ENCODE assay signal across 33 cellular contexts in the genomic region with DNA sequence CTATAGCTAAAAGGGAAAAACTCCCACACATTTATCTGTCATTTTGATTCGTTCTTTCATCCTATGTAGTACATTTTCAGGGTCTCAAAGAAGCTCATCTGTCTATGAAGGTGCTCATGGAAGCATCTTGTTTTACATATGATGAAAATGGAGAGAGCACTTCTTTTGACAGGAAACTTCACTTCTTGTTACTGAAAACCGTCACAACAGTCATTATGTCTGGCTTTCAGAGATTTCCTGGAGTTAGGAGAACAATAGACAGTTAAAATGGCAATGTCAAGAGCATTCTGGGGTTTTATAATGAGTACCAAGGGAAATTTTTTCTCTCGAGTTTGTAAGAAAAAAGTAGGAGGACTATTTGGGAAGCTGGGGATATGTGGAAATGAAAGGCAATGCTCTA.
"Had no signal": no experiment of that assay in that cellular context is flagged by ENCODE, and none has a peak within 500 bp of the region (broad histone marks: within the 10 kb centered on the region; RNA-seq: fewer than 3 reads in every experiment).

No MANE protein-coding gene starts in this region.

- H3K9me3 Mint-ChIP-seq: activated CD4-positive, alpha-beta memory T cell treated with anti-CD3 and anti-CD28 coated beads, Interleukin-2, amount 10 ng/mL, durations not matched to agents 7 days and 5 days; activated T-cell treated with anti-CD3 and anti-CD28 coated beads, Interleukin-2, amount 50 U/mL, for 4 hours; activated T-helper 17 cell treated with anti-CD3 and anti-CD28 coated beads, Interleukin-2, amount 50 U/mL, for 72 hours; central memory CD8-positive, alpha-beta T cell; dendritic cell treated with granulocyte-macrophage colony-stimulating factor and Interleukin-4, amounts not matched to agents 40 ng/mL and 50 ng/mL, for 4 days; natural killer cell treated with Interleukin-12 subunit alpha and Interleukin-12 subunit beta and Interleukin-15 and Interleukin-18, amount 100 ng/mL, for 72 hours; stimulated activated effector memory CD8-positive, alpha-beta T cell treated with anti-CD3 and anti-CD28 coated beads, Interleukin-12 subunit alpha, Interleukin-12 subunit beta, amount 100 ng/mL, for 72 hours; stimulated activated naive CD8-positive, alpha-beta T cell treated with anti-CD3 and anti-CD28 coated beads, Interleukin-15, Interleukin-2, amounts not matched to agents 100 ng/mL and 50 ng/mL, for 24 hours had no signal

- H3K27ac Mint-ChIP-seq: activated CD4-positive, alpha-beta memory T cell treated with anti-CD3 and anti-CD28 coated beads, Interleukin-2, amount 10 ng/mL, durations not matched to agents 7 days and 5 days; activated T-helper 17 cell treated with anti-CD3 and anti-CD28 coated beads, Interleukin-2, amount 50 U/mL, for 72 hours; dendritic cell treated with granulocyte-macrophage colony-stimulating factor and Interleukin-4, amounts not matched to agents 40 ng/mL and 50 ng/mL, for 4 days; natural killer cell treated with Interleukin-12 subunit alpha and Interleukin-12 subunit beta and Interleukin-15 and Interleukin-18, amount 100 ng/mL, for 72 hours; progenitor cell of endocrine pancreas; stimulated activated effector memory CD8-positive, alpha-beta T cell treated with anti-CD3 and anti-CD28 coated beads, Interleukin-12 subunit alpha, Interleukin-12 subunit beta, amount 100 ng/mL, for 72 hours; stimulated activated naive CD8-positive, alpha-beta T cell treated with anti-CD3 and anti-CD28 coated beads, Interleukin-15, Interleukin-2, amounts not matched to agents 100 ng/mL and 50 ng/mL, for 24 hours; T-helper 17 cell had no signal

- H3K4me1 Mint-ChIP-seq: activated CD4-positive, alpha-beta memory T cell treated with anti-CD3 and anti-CD28 coated beads, Interleukin-2, amount 10 ng/mL, durations not matched to agents 7 days and 5 days; activated T-helper 17 cell treated with anti-CD3 and anti-CD28 coated beads, Interleukin-2, amount 50 U/mL, for 72 hours; central memory CD8-positive, alpha-beta T cell; stimulated activated effector memory CD8-positive, alpha-beta T cell treated with anti-CD3 and anti-CD28 coated beads, Interleukin-12 subunit alpha, Interleukin-12 subunit beta, amount 100 ng/mL, for 72 hours; T-helper 17 cell had no signal

- H3K4me3 ChIP-seq: gastrocnemius medialis, left ventricle myocardium inferior, lung, ovary, sigmoid colon, thoracic aorta had no signal

- DNase-seq: activated CD4-positive, alpha-beta memory T cell treated with anti-CD3 and anti-CD28 coated beads, Interleukin-2, amount 10 ng/mL, durations not matched to agents 7 days and 5 days; activated CD4-positive, alpha-beta T cell treated with anti-CD3 and anti-CD28 coated beads for 48 hours; activated CD8-positive, alpha-beta memory T cell treated with anti-CD3 and anti-CD28 coated beads, Interleukin-2, amount 50 U/mL, for 48 hours; activated gamma-delta T cell treated with Interleukin-2 at 50 U/mL for 16 hours; activated naive CD4-positive, alpha-beta T cell treated with anti-CD3 and anti-CD28 coated beads, Interleukin-2, amount 50 U/mL, for 16 hours; activated T-cell treated with anti-CD3 and anti-CD28 coated beads, Interleukin-2, amount 50 U/mL, for 4 hours; amniotic stem cell; effector CD4-positive, alpha-beta T cell; gastrocnemius medialis; glutamatergic neuron; islet precursor cell; left ventricle myocardium inferior; mesendoderm; ovary; sigmoid colon; small intestine; stimulated activated CD4-positive, alpha-beta T cell treated with anti-CD3 and anti-CD28 coated beads, Interleukin-4, amount 100 ng/mL, for 24 hours; T-helper 17 cell; T1000; trophoblast cell; WERI-Rb-1 had no signal

- H3K27ac ChIP-seq: gastrocnemius medialis, left ventricle myocardium inferior, ovary, sigmoid colon, thoracic aorta, WERI-Rb-1 had no signal

- H3K36me3 Mint-ChIP-seq: natural killer cell treated with Interleukin-12 subunit alpha and Interleukin-12 subunit beta and Interleukin-15 and Interleukin-18, amount 100 ng/mL, for 72 hours; stimulated activated effector memory CD8-positive, alpha-beta T cell treated with anti-CD3 and anti-CD28 coated beads, Interleukin-12 subunit alpha, Interleukin-12 subunit beta, amount 100 ng/mL, for 72 hours had no signal

- H3K27me3 Mint-ChIP-seq: central memory CD8-positive, alpha-beta T cell; dendritic cell treated with granulocyte-macrophage colony-stimulating factor and Interleukin-4, amounts not matched to agents 40 ng/mL and 50 ng/mL, for 4 days; progenitor cell of endocrine pancreas had no signal

- FAIRE-seq: astrocyte, bronchial epithelial cell, small intestine, urothelium cell line had no signal

- H3K4me3 Mint-ChIP-seq: activated CD4-positive, alpha-beta memory T cell treated with anti-CD3 and anti-CD28 coated beads, Interleukin-2, amount 10 ng/mL, durations not matched to agents 7 days and 5 days; activated T-cell treated with anti-CD3 and anti-CD28 coated beads, Interleukin-2, amount 50 U/mL, for 4 hours; activated T-helper 17 cell treated with anti-CD3 and anti-CD28 coated beads, Interleukin-2, amount 50 U/mL, for 72 hours; central memory CD8-positive, alpha-beta T cell; dendritic cell treated with granulocyte-macrophage colony-stimulating factor and Interleukin-4, amounts not matched to agents 40 ng/mL and 50 ng/mL, for 4 days; natural killer cell treated with Interleukin-12 subunit alpha and Interleukin-12 subunit beta and Interleukin-15 and Interleukin-18, amount 100 ng/mL, for 72 hours; stimulated activated effector memory CD8-positive, alpha-beta T cell treated with anti-CD3 and anti-CD28 coated beads, Interleukin-12 subunit alpha, Interleukin-12 subunit beta, amount 100 ng/mL, for 72 hours; stimulated activated naive CD8-positive, alpha-beta T cell treated with anti-CD3 and anti-CD28 coated beads, Interleukin-15, Interleukin-2, amounts not matched to agents 100 ng/mL and 50 ng/mL, for 24 hours; T-helper 17 cell had no signal

- H3K36me3 ChIP-seq: gastrocnemius medialis, left ventricle myocardium inferior, ovary, sigmoid colon, thoracic aorta, WERI-Rb-1 had no signal

- H3K27me3 ChIP-seq: gastrocnemius medialis, ovary, sigmoid colon had no signal
